In genomic region chr12:110345963-110346362, GRCh38 we compare ENCODE assay signal across 17 cellular contexts. TPM values are rescaled to one million over a fixed set of nuclear protein-coding genes. Genes with fewer than 3 reads are reported as not detected.
DNase-seq lines count a peak whose midpoint lies in the region; ATAC-seq and TF ChIP-seq lines count a peak whose summit lies in the region.
"Had no signal": no experiment of that assay in that cellular context is flagged by ENCODE, and none has a peak within 500 bp of the region (broad histone marks: within the 10 kb centered on the region; RNA-seq: fewer than 3 reads in every experiment).

No MANE protein-coding gene starts in this region.

- ATAC-seq in PC-3 = no peak
- peak in 1 of 4 donors; percentile 19 for ATAC-seq in psoas muscle
- ATAC-seq in HG02642 (IDR thresholded peaks at IDR 0.05; ENCODE audit: poor library complexity, unreplicated experiment) = no peak
- no peak for ATAC-seq in HG02798 (IDR thresholded peaks at IDR 0.05; ENCODE audit: poor library complexity, unreplicated experiment)

- H3K9me2 ChIP-seq in PC-3 (replicated peaks; ENCODE audit: low read length) = no peaks in the 10 kb centered on the region

- H3K27me3 ChIP-seq in PC-3 (ENCODE audit: low read length) (no peaks in the 10 kb centered on the region), psoas muscle (ENCODE audit: insufficient read depth in 3 of 3, low read length in 2 of 3) (no peaks in the 10 kb centered on the region)
- H3K27me3 ChIP-seq: left lung, pancreas, SJCRH30 had no signal

- peak overlapping the region; percentile 70 for H3K9ac ChIP-seq in PC-3 (ENCODE audit: low read length)

- peaks cover 26% of the 10 kb centered on the region for H3K4me1 ChIP-seq in PC-3 (ENCODE audit: insufficient read depth, low read length)
- no peaks in the 10 kb centered on the region for H3K4me1 ChIP-seq in psoas muscle
- H3K4me1 ChIP-seq: SJCRH30 had no signal

- peak overlapping the region; percentile 26; the same call in 1 of the 2 replicates for H3K4me3 ChIP-seq in PC-3 (ENCODE audit: low read length)
- H3K4me3 ChIP-seq in psoas muscle = no peak overlapping the region
- H3K4me3 ChIP-seq: left lung, pancreas, SJCRH30 had no signal

- CTCF ChIA-PET in Calu3 (lab: Charles Lee) = interaction anchor here (0.6 to 1.2 kb wide), 3 partner anchors 56 to 197 kb away, joined by 3 read pairs; no protein-coding TSS in a partner anchor
- CTCF ChIA-PET in PC-3 (lab: Charles Lee) = no interaction called here

- H3K27ac ChIP-seq in PC-3 (ENCODE audit: low read length) (peak overlapping the region; percentile 97), psoas muscle (peak overlapping the region; percentile 41)
- H3K27ac ChIP-seq: SJCRH30 had no signal

- TF ChIP-seq CTCF in Calu3 (IDR thresholded peaks at IDR 0.05; ENCODE audit: unreplicated experiment) (no peak), PC-3 (conservative IDR thresholded peaks at IDR 0.05; ENCODE audit: low read depth, low read length) (no peak), endothelial cell (IDR thresholded peaks at IDR 0.05; ENCODE audit: unreplicated experiment) (no peak), psoas muscle (IDR thresholded peaks at IDR 0.05) (no peak), progenitor cell of endocrine pancreas (IDR thresholded peaks at IDR 0.05; ENCODE audit: unreplicated experiment) (no peak)

- H4K20me1 ChIP-seq in PC-3 (ENCODE audit: low read length) = no peaks in the 10 kb centered on the region

- POLR2A ChIA-PET in PC-3 (lab: Charles Lee; ENCODE audit: unreplicated experiment) = no interaction called here

- peaks cover 8% of the 10 kb centered on the region for H3F3A ChIP-seq in PC-3 (ENCODE audit: low read length, unreplicated experiment)

- H3K79me2 ChIP-seq in PC-3 (ENCODE audit: low read length) = peaks cover 5% of the 10 kb centered on the region; the same call in 1 of the 2 replicates

- peak overlapping the region; percentile 66 for H3K4me2 ChIP-seq in PC-3 (ENCODE audit: low read length)

- peaks cover 88% of the 10 kb centered on the region for H3K36me3 ChIP-seq in PC-3 (ENCODE audit: low read depth, low read length)
- H3K36me3 ChIP-seq in psoas muscle (ENCODE audit: insufficient read depth in 1 of 2, low read depth in 1 of 2) = peaks cover 14 to 100% of the 10 kb centered on the region in 2 donors

- H3K4me1 Mint-ChIP-seq in Calu3 (ENCODE audit: low read depth, unreplicated experiment) = peaks cover 34% of the 10 kb centered on the region
- peaks cover 2% of the 10 kb centered on the region for H3K4me1 Mint-ChIP-seq in endothelial cell (ENCODE audit: unreplicated experiment)
- H3K4me1 Mint-ChIP-seq in progenitor cell of endocrine pancreas (ENCODE audit: low read depth) = peaks cover 4% of the 10 kb centered on the region
- H3K4me1 Mint-ChIP-seq: H9 had no signal

- H3K9me3 ChIP-seq in PC-3 (ENCODE audit: low read length) (no peaks in the 10 kb centered on the region), psoas muscle (no peaks in the 10 kb centered on the region)
- H3K9me3 ChIP-seq: left lung, pancreas, SJCRH30 had no signal

- H3K27me3 Mint-ChIP-seq in Calu3 (ENCODE audit: unreplicated experiment) = no peaks in the 10 kb centered on the region
- peaks cover 4% of the 10 kb centered on the region for H3K27me3 Mint-ChIP-seq in endothelial cell (ENCODE audit: unreplicated experiment)
- H3K27me3 Mint-ChIP-seq in progenitor cell of endocrine pancreas = no peaks in the 10 kb centered on the region
- H3K27me3 Mint-ChIP-seq: activated naive CD8-positive, alpha-beta T cell treated with anti-CD3 and anti-CD28 coated beads, Interleukin-2, amount 10 ng/mL, durations not matched to agents 7 days and 5 days had no signal

- H3K4me3 Mint-ChIP-seq in Calu3 (ENCODE audit: low read depth, unreplicated experiment) (no peak overlapping the region), endothelial cell (ENCODE audit: unreplicated experiment) (peak overlapping the region; percentile 63), progenitor cell of endocrine pancreas (ENCODE audit: low read depth) (no peak overlapping the region)
- H3K4me3 Mint-ChIP-seq: activated naive CD8-positive, alpha-beta T cell treated with anti-CD3 and anti-CD28 coated beads, Interleukin-2, amount 10 ng/mL, durations not matched to agents 7 days and 5 days; H9 had no signal

- DNase-seq in Calu3 = no peak
- DNase-seq in PC-3 = no peak
- DNase-seq in endothelial cell (ENCODE audit: low spot score) = no peak
- no peak for DNase-seq in psoas muscle
- DNase-seq in progenitor cell of endocrine pancreas (ENCODE audit: low spot score, unreplicated experiment) = no peak
- DNase-seq: activated CD4-positive, alpha-beta T cell treated with anti-CD3 and anti-CD28 coated beads for 4 hours; activated naive CD8-positive, alpha-beta T cell treated with anti-CD3 and anti-CD28 coated beads, Interleukin-2, amount 10 ng/mL, durations not matched to agents 7 days and 5 days; activated T-cell treated with anti-CD3 and anti-CD28 coated beads, Interleukin-2, amount 50 U/mL, for 1 hour; DMS79; H9; left lung; NCI-H1105 treated with DMSO at 0.1 percent for 48 hours; pancreas; SJCRH30; T1000 had no signal

- BruUV-seq in Calu3 (replicated peaks; lab: Mats Ljungman, UMichigan) (no TSS peak), PC-3 (replicated peaks; lab: Mats Ljungman, UMichigan) (no TSS peak)

- peaks cover 98% of the 10 kb centered on the region for H3K36me3 Mint-ChIP-seq in Calu3 (ENCODE audit: insufficient read depth, unreplicated experiment)
- H3K36me3 Mint-ChIP-seq in endothelial cell (ENCODE audit: low read depth, unreplicated experiment) = peaks cover 69% of the 10 kb centered on the region
- peaks cover 35% of the 10 kb centered on the region for H3K36me3 Mint-ChIP-seq in progenitor cell of endocrine pancreas (ENCODE audit: insufficient read depth)

- intact Hi-C loops in Calu3 (cut with micrococcal nuclease; ENCODE audit: unreplicated experiment) = loop anchor here (1.0 kb wide), 1 partner anchor 99 kb away; no protein-coding TSS in a partner anchor
- intact Hi-C loops in PC-3 (cut with micrococcal nuclease) = no loop called here
- intact Hi-C loops in psoas muscle (cut with DNase I) = no loop called here

- H3K27ac Mint-ChIP-seq in Calu3 (ENCODE audit: unreplicated experiment) (peak overlapping the region; percentile 96), endothelial cell (ENCODE audit: unreplicated experiment) (no peak overlapping the region), progenitor cell of endocrine pancreas (no peak overlapping the region)
- H3K27ac Mint-ChIP-seq: activated naive CD8-positive, alpha-beta T cell treated with anti-CD3 and anti-CD28 coated beads, Interleukin-2, amount 10 ng/mL, durations not matched to agents 7 days and 5 days; H9 had no signal

- no peak overlapping the region for H2AFZ ChIP-seq in PC-3 (ENCODE audit: low read length)

- WGBS in psoas muscle, 3 donors = 65 to 66% (median 65%) methylated on average over 12 of the region's 12 CpGs

- H3K9me3 Mint-ChIP-seq in Calu3 (ENCODE audit: low read depth, unreplicated experiment) (no peaks in the 10 kb centered on the region), endothelial cell (ENCODE audit: unreplicated experiment) (no peaks in the 10 kb centered on the region), progenitor cell of endocrine pancreas (ENCODE audit: low read depth) (no peaks in the 10 kb centered on the region)
- H3K9me3 Mint-ChIP-seq: activated naive CD8-positive, alpha-beta T cell treated with anti-CD3 and anti-CD28 coated beads, Interleukin-2, amount 10 ng/mL, durations not matched to agents 7 days and 5 days; H9 had no signal

RNA-seq across cellular contexts. Expression of gene ANAPC7, which starts 57.5 kb away (rescaled TPM):
- total RNA-seq in Calu3 (2022) (111 and 136 TPM in 2 replicates), PC-3 (2014; rRNA removed) (80.5 and 112 TPM in 2 replicates), endothelial cell (ENCODE audit: unreplicated experiment) (64.8 TPM), psoas muscle (10 to 100 TPM; 31.9 to 43.9 (median 40.2) TPM), progenitor cell of endocrine pancreas (86.2 and 91.8 TPM in 2 replicates)
- 10 to 100 TPM; 20.8 to 35.1 (median 24.0) TPM for polyA plus RNA-seq in psoas muscle
